1 cellular context compared by ENCODE assay signal in genomic region chr10:26220901-26221300, GRCh38.
TF ChIP-seq lines count a peak whose summit lies in the region.

No MANE protein-coding gene starts in this region.

TF ChIP-seq in GM23338, 12 proteins besides CTCF, POLR2A, EP300 and RAD21 (continued from another document):
- TF ChIP-seq REST (IDR thresholded peaks at IDR 0.05; ENCODE audit: unreplicated experiment) (no peak), EZH2 (IDR thresholded peaks at IDR 0.05; ENCODE audit: low read depth, unreplicated experiment) (no peak), JUNB (IDR thresholded peaks at IDR 0.05; ENCODE audit: unreplicated experiment) (no peak), STAT1 (IDR thresholded peaks at IDR 0.05; ENCODE audit: unreplicated experiment) (no peak), ZNF114 (CRISPR knock-in tag; IDR thresholded peaks at IDR 0.05) (no peak)
